In genomic region chr1:37853157-37853556, GRCh38 we compare ENCODE assay signal across 30 cellular contexts. TPM values are rescaled to one million over a fixed set of nuclear protein-coding genes. Genes with fewer than 3 reads are reported as not detected.
DNase-seq lines count a peak whose midpoint lies in the region; ATAC-seq and TF ChIP-seq lines count a peak whose summit lies in the region.
"Had no signal": no experiment of that assay in that cellular context is flagged by ENCODE, and none has a peak within 500 bp of the region (broad histone marks: within the 10 kb centered on the region; RNA-seq: fewer than 3 reads in every experiment).

No MANE protein-coding gene starts in this region.

- peaks cover 12 to 17% of the 10 kb centered on the region in 2 donors for H3K36me3 Mint-ChIP-seq in activated T-cell treated with anti-CD3 and anti-CD28 coated beads, Interleukin-2, amount 50 U/mL, for 72 hours (ENCODE audit: insufficient read depth in 2 of 2)
- peaks cover 38% of the 10 kb centered on the region for H3K36me3 Mint-ChIP-seq in activated naive CD8-positive, alpha-beta T cell treated with anti-CD3 and anti-CD28 coated beads, Interleukin-2, amount 50 U/mL, for 24 hours (ENCODE audit: low read depth)
- peaks cover 17% of the 10 kb centered on the region for H3K36me3 Mint-ChIP-seq in osteocyte (ENCODE audit: unreplicated experiment)

- H3K27ac Mint-ChIP-seq in activated T-cell treated with anti-CD3 and anti-CD28 coated beads, Interleukin-2, amount 50 U/mL, for 72 hours, result peak overlapping the region; percentile 18
- peak overlapping the region; percentile 2 for H3K27ac Mint-ChIP-seq in activated naive CD8-positive, alpha-beta T cell treated with anti-CD3 and anti-CD28 coated beads, Interleukin-2, amount 50 U/mL, for 24 hours
- H3K27ac Mint-ChIP-seq in osteocyte (ENCODE audit: unreplicated experiment), result peak overlapping the region; percentile 45
- H3K27ac Mint-ChIP-seq: dendritic cell treated with granulocyte-macrophage colony-stimulating factor and Interleukin-4, amounts not matched to agents 40 ng/mL and 50 ng/mL, for 4 days; T-helper 2 cell treated with Interferon-gamma antibody and Interleukin-4, amounts not matched to agents 5 μg/mL and 100 μg/mL, for 36 hours had no signal

- DNase-seq in activated T-cell treated with anti-CD3 and anti-CD28 coated beads, Interleukin-2, amount 50 U/mL, for 72 hours, result no peak
- DNase-seq in activated T-cell treated with anti-CD3 and anti-CD28 coated beads, Interleukin-2, amount 50 U/mL, for 48 hours, result no peak
- no peak for DNase-seq in NB4 (ENCODE audit: low read depth)
- no peak for DNase-seq in activated naive CD8-positive, alpha-beta T cell treated with anti-CD3 and anti-CD28 coated beads, Interleukin-2, amount 50 U/mL, for 24 hours
- DNase-seq in osteocyte (ENCODE audit: extremely low spot score, unreplicated experiment), result no peak
- DNase-seq: DMS153; foreskin fibroblast; HCEC 1CT; head of caudate nucleus; islet precursor cell; left lung; mesenchymal stem cell; MV-4-11; NCI-H1436 treated with DMSO at 0.1 percent for 48 hours; NCI-H2081 treated with DMSO at 0.1 percent for 48 hours; NCI-H345; right cardiac atrium; SIG-M5; stimulated activated CD4-positive, alpha-beta T cell treated with anti-CD3 and anti-CD28 coated beads, Interleukin-2, amount 100 ng/mL, for 24 hours; stimulated activated CD8-positive, alpha-beta memory T cell treated with anti-CD3 and anti-CD28 coated beads, Interleukin-4, amount 100 ng/mL, for 48 hours had no signal

- H3K4me3 ChIP-seq in NB4 (ENCODE audit: low read depth, low read length), result peak overlapping the region; percentile 19
- H3K4me3 ChIP-seq: A549, esophagus muscularis mucosa, GM12878, tibial nerve had no signal

- no peaks in the 10 kb centered on the region for H3K9me3 Mint-ChIP-seq in activated T-cell treated with anti-CD3 and anti-CD28 coated beads, Interleukin-2, amount 50 U/mL, for 72 hours
- no peaks in the 10 kb centered on the region for H3K9me3 Mint-ChIP-seq in activated naive CD8-positive, alpha-beta T cell treated with anti-CD3 and anti-CD28 coated beads, Interleukin-2, amount 50 U/mL, for 24 hours
- H3K9me3 Mint-ChIP-seq in osteocyte (ENCODE audit: unreplicated experiment), result no peaks in the 10 kb centered on the region
- H3K9me3 Mint-ChIP-seq: dendritic cell treated with granulocyte-macrophage colony-stimulating factor and Interleukin-4, amounts not matched to agents 40 ng/mL and 50 ng/mL, for 4 days; T-helper 2 cell treated with Interferon-gamma antibody and Interleukin-4, amounts not matched to agents 5 μg/mL and 100 μg/mL, for 36 hours had no signal

- TF ChIP-seq POLR2A in NB4 (IDR thresholded peaks at IDR 0.05; ENCODE audit: extremely low read depth, insufficient read length), result no peak

- ATAC-seq in activated T-cell treated with anti-CD3 and anti-CD28 coated beads, Interleukin-2, amount 50 U/mL, for 72 hours (replicated peaks in 1 of 2), result no peak
- no peak for ATAC-seq in activated naive CD8-positive, alpha-beta T cell treated with anti-CD3 and anti-CD28 coated beads, Interleukin-2, amount 50 U/mL, for 24 hours
- no peak for ATAC-seq in GM19463 (IDR thresholded peaks at IDR 0.05; ENCODE audit: unreplicated experiment)
- no peak for ATAC-seq in GM18867 (IDR thresholded peaks at IDR 0.05; ENCODE audit: unreplicated experiment)
- no peak for ATAC-seq in GM19455 (IDR thresholded peaks at IDR 0.05; ENCODE audit: unreplicated experiment)
- ATAC-seq: A549, GM12878, HepG2, left lung, right cardiac atrium had no signal

- peaks cover 31% of the 10 kb centered on the region for H3K4me1 Mint-ChIP-seq in activated T-cell treated with anti-CD3 and anti-CD28 coated beads, Interleukin-2, amount 50 U/mL, for 72 hours (ENCODE audit: low read depth)
- peaks cover 45% of the 10 kb centered on the region for H3K4me1 Mint-ChIP-seq in activated naive CD8-positive, alpha-beta T cell treated with anti-CD3 and anti-CD28 coated beads, Interleukin-2, amount 50 U/mL, for 24 hours
- H3K4me1 Mint-ChIP-seq in osteocyte (ENCODE audit: unreplicated experiment), result peaks cover 16% of the 10 kb centered on the region

- no peak for TF ChIP-seq CTCF in NB4 (IDR thresholded peaks at IDR 0.05; ENCODE audit: low read depth, low read length)
- no peak for TF ChIP-seq CTCF in osteocyte (IDR thresholded peaks at IDR 0.05)

- no peaks in the 10 kb centered on the region for H3K27me3 Mint-ChIP-seq in activated T-cell treated with anti-CD3 and anti-CD28 coated beads, Interleukin-2, amount 50 U/mL, for 72 hours (ENCODE audit: low read depth)
- H3K27me3 Mint-ChIP-seq in activated naive CD8-positive, alpha-beta T cell treated with anti-CD3 and anti-CD28 coated beads, Interleukin-2, amount 50 U/mL, for 24 hours, result no peaks in the 10 kb centered on the region
- H3K27me3 Mint-ChIP-seq in osteocyte (ENCODE audit: unreplicated experiment), result no peaks in the 10 kb centered on the region
- H3K27me3 Mint-ChIP-seq: dendritic cell treated with granulocyte-macrophage colony-stimulating factor and Interleukin-4, amounts not matched to agents 40 ng/mL and 50 ng/mL, for 4 days had no signal

- peak overlapping the region in 1 of 2 donors; percentile 6 for H3K4me3 Mint-ChIP-seq in activated T-cell treated with anti-CD3 and anti-CD28 coated beads, Interleukin-2, amount 50 U/mL, for 72 hours
- H3K4me3 Mint-ChIP-seq in activated naive CD8-positive, alpha-beta T cell treated with anti-CD3 and anti-CD28 coated beads, Interleukin-2, amount 50 U/mL, for 24 hours, result peak overlapping the region; percentile 3
- H3K4me3 Mint-ChIP-seq in osteocyte (ENCODE audit: unreplicated experiment), result no peak overlapping the region
- H3K4me3 Mint-ChIP-seq: dendritic cell treated with granulocyte-macrophage colony-stimulating factor and Interleukin-4, amounts not matched to agents 40 ng/mL and 50 ng/mL, for 4 days; T-helper 2 cell treated with Interferon-gamma antibody and Interleukin-4, amounts not matched to agents 5 μg/mL and 100 μg/mL, for 36 hours had no signal

RNA-seq across cellular contexts. Expression of gene MTF1, which starts 6.2 kb away (rescaled TPM):
- total RNA-seq in activated T-cell treated with anti-CD3 and anti-CD28 coated beads, Interleukin-2, amount 50 U/mL, for 72 hours, result 10 to 100 TPM; 26.8 to 28.1 TPM
- 14.3 and 16.9 TPM in 2 replicates for total RNA-seq in osteocyte

RNA-seq across cellular contexts. Expression of gene YRDC, which starts 45.1 kb away (rescaled TPM):
- total RNA-seq in activated T-cell treated with anti-CD3 and anti-CD28 coated beads, Interleukin-2, amount 50 U/mL, for 72 hours, result 10 to 100 TPM; 30.0 to 31.3 TPM
- 12.7 and 14.3 TPM in 2 replicates for total RNA-seq in osteocyte

RNA-seq across cellular contexts. Expression of gene C1orf122, which starts 45.6 kb away (rescaled TPM):
- total RNA-seq in activated T-cell treated with anti-CD3 and anti-CD28 coated beads, Interleukin-2, amount 50 U/mL, for 72 hours, result 10 to 100 TPM; 21.1 to 21.8 TPM
- total RNA-seq in osteocyte, result 55.0 and 57.0 TPM in 2 replicates

RNA-seq across cellular contexts. Expression of gene MANEAL, which starts 59.5 kb away (rescaled TPM):
- 1 to 10 TPM; 1.9 to 2.4 TPM for total RNA-seq in activated T-cell treated with anti-CD3 and anti-CD28 coated beads, Interleukin-2, amount 50 U/mL, for 72 hours
- total RNA-seq in osteocyte, result 5.2 TPM in 2 replicates
